In the genomic region with DNA sequence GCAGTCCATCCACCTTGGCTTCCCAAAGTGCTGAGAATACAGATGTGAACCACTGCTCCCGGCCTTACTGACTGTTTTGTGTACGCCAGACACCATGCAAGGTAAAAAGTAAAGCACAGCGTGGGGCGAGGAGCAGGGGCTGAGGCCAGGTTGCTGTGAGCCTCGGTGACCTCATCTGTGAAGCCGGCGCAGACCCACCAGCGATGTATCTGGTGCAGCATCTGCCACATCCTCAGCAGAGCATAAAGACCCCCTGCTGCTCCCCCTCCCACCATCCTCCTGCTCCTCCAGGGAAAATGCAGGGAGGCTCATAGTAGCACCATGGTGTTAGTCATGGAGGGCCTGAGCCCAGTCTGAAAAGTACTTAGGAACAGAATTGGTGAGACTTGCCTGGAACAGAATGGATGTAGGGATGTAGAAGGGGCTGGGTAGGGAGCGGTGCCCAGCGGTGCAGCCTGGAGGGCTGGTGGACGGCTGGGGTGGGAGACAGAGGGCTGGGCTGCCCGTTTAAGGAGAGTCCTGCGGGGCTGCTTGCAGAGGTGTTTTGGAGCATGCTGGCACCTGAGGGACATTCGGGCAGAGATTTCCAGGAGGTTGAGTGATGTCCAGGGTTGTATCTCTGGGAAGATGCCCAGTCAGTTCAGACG, we compare ENCODE assay signal across 14 cellular contexts.
"Had no signal": no experiment of that assay in that cellular context is flagged by ENCODE, and none has a peak within 500 bp of the region (broad histone marks: within the 10 kb centered on the region; RNA-seq: fewer than 3 reads in every experiment).

No MANE protein-coding gene starts in this region.

- H3K36me3 ChIP-seq: breast epithelium, esophagus muscularis mucosa, pancreas, tibial artery had no signal

- H3K9me3 ChIP-seq: breast epithelium, esophagus muscularis mucosa, pancreas, tibial artery had no signal

- H3K27ac ChIP-seq: breast epithelium, esophagus muscularis mucosa, pancreas, skin epidermis, tibial artery had no signal

- H3K36me3 Mint-ChIP-seq: activated naive CD8-positive, alpha-beta T cell treated with anti-CD3 and anti-CD28 coated beads, Interleukin-2, amount 10 ng/mL, durations not matched to agents 7 days and 5 days; memory B cell; stimulated activated effector memory CD8-positive, alpha-beta T cell treated with anti-CD3 and anti-CD28 coated beads, Interleukin-12 subunit alpha, Interleukin-12 subunit beta, amount 100 ng/mL, for 72 hours had no signal

- H3K4me1 ChIP-seq: breast epithelium, esophagus muscularis mucosa, pancreas, tibial artery had no signal

- H3K4me3 Mint-ChIP-seq: activated B cell treated with CpG ODN at 0.5 μM for 24 hours; activated CD4-positive, alpha-beta T cell treated with anti-CD3 and anti-CD28 coated beads, Interleukin-2, amount 10 ng/mL, durations not matched to agents 24 days and 14 days; activated naive CD8-positive, alpha-beta T cell treated with anti-CD3 and anti-CD28 coated beads, Interleukin-2, amount 10 ng/mL, durations not matched to agents 7 days and 5 days; activated T-cell treated with anti-CD3 and anti-CD28 coated beads, Interleukin-2, amount 50 U/mL, for 72 hours; memory B cell; nephron progenitor cell; stimulated activated effector memory CD8-positive, alpha-beta T cell treated with anti-CD3 and anti-CD28 coated beads, Interleukin-12 subunit alpha, Interleukin-12 subunit beta, amount 100 ng/mL, for 72 hours; T-helper 1 cell treated with Interleukin-12 subunit alpha and Interleukin-12 subunit beta and Interleukin-4 antibody, amounts not matched to agents 30 μg/mL and 1 μg/mL, for 36 hours had no signal

- H3K27me3 Mint-ChIP-seq: activated B cell treated with CpG ODN at 0.5 μM for 24 hours had no signal

- H3K9me3 Mint-ChIP-seq: activated B cell treated with CpG ODN at 0.5 μM for 24 hours; activated CD4-positive, alpha-beta T cell treated with anti-CD3 and anti-CD28 coated beads, Interleukin-2, amount 10 ng/mL, durations not matched to agents 24 days and 14 days; activated naive CD8-positive, alpha-beta T cell treated with anti-CD3 and anti-CD28 coated beads, Interleukin-2, amount 10 ng/mL, durations not matched to agents 7 days and 5 days; activated T-cell treated with anti-CD3 and anti-CD28 coated beads, Interleukin-2, amount 50 U/mL, for 72 hours; stimulated activated effector memory CD8-positive, alpha-beta T cell treated with anti-CD3 and anti-CD28 coated beads, Interleukin-12 subunit alpha, Interleukin-12 subunit beta, amount 100 ng/mL, for 72 hours; T-helper 1 cell treated with Interleukin-12 subunit alpha and Interleukin-12 subunit beta and Interleukin-4 antibody, amounts not matched to agents 30 μg/mL and 1 μg/mL, for 36 hours had no signal

- DNase-seq: activated B cell treated with CpG ODN at 0.5 μM for 24 hours; activated CD4-positive, alpha-beta T cell treated with anti-CD3 and anti-CD28 coated beads, Interleukin-2, amount 10 ng/mL, durations not matched to agents 24 days and 14 days; activated gamma-delta T cell treated with Interleukin-2 at 50 U/mL for 16 hours; activated naive CD8-positive, alpha-beta T cell treated with anti-CD3 and anti-CD28 coated beads, Interleukin-2, amount 10 ng/mL, durations not matched to agents 7 days and 5 days; activated T-cell treated with anti-CD3 and anti-CD28 coated beads, Interleukin-2, amount 50 U/mL, for 72 hours; nephron progenitor cell had no signal

- H3K27ac Mint-ChIP-seq: activated B cell treated with CpG ODN at 0.5 μM for 24 hours; activated CD4-positive, alpha-beta T cell treated with anti-CD3 and anti-CD28 coated beads, Interleukin-2, amount 10 ng/mL, durations not matched to agents 24 days and 14 days; activated naive CD8-positive, alpha-beta T cell treated with anti-CD3 and anti-CD28 coated beads, Interleukin-2, amount 10 ng/mL, durations not matched to agents 7 days and 5 days; activated T-cell treated with anti-CD3 and anti-CD28 coated beads, Interleukin-2, amount 50 U/mL, for 72 hours; memory B cell; nephron progenitor cell; stimulated activated effector memory CD8-positive, alpha-beta T cell treated with anti-CD3 and anti-CD28 coated beads, Interleukin-12 subunit alpha, Interleukin-12 subunit beta, amount 100 ng/mL, for 72 hours; T-helper 1 cell treated with Interleukin-12 subunit alpha and Interleukin-12 subunit beta and Interleukin-4 antibody, amounts not matched to agents 30 μg/mL and 1 μg/mL, for 36 hours had no signal

- H3K4me1 Mint-ChIP-seq: activated B cell treated with CpG ODN at 0.5 μM for 24 hours; activated CD4-positive, alpha-beta T cell treated with anti-CD3 and anti-CD28 coated beads, Interleukin-2, amount 10 ng/mL, durations not matched to agents 24 days and 14 days; activated naive CD8-positive, alpha-beta T cell treated with anti-CD3 and anti-CD28 coated beads, Interleukin-2, amount 10 ng/mL, durations not matched to agents 7 days and 5 days had no signal

- H3K4me3 ChIP-seq: breast epithelium, esophagus muscularis mucosa, pancreas, skin epidermis, tibial artery had no signal

- ATAC-seq: activated T-cell treated with anti-CD3 and anti-CD28 coated beads, Interleukin-2, amount 50 U/mL, for 72 hours; pancreas; stimulated activated effector memory CD8-positive, alpha-beta T cell treated with anti-CD3 and anti-CD28 coated beads, Interleukin-12 subunit alpha, Interleukin-12 subunit beta, amount 100 ng/mL, for 72 hours had no signal
